Comparison of ENCODE assay signal across 1 cellular context in the genomic region with DNA sequence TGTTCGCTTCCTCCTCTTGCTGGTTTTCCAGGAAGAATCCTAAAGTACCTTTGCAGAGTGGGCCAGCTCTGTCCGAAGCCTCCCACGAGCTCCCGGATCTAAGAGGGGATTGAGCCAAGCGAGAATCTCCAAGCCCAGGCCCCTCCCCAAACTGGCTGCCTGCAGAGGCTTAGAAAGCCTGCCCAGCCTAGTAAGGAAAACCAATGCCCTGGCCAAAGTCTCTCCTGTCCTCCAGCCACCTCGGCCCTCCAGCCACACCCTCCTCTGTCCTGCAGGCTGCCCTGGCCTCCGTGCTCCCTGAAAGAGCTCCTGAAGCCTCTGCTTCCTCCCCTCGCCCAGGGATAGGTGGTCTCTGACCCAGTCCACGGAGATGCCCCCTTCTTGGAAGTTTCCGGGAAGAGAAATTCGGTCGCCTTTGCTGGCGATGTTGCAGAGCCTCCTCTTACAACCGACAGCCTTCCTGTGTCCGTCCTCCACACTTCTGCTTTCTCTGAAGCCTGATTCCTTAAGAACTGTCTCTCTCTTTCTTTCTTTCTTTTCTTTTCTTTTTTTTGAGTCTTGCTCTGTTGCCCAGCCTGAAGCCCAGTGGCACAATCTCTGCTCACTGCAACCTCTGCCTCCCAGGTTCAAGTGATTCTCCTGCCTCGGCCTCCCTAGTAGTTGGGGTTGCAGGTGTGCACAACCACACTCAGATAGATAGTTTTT.
TF ChIP-seq lines count a peak whose summit lies in the region.

No MANE protein-coding gene starts in this region.

TF ChIP-seq in H1, 55 proteins besides CTCF, POLR2A, EP300 and RAD21:
- TF ChIP-seq, protein P1, sequence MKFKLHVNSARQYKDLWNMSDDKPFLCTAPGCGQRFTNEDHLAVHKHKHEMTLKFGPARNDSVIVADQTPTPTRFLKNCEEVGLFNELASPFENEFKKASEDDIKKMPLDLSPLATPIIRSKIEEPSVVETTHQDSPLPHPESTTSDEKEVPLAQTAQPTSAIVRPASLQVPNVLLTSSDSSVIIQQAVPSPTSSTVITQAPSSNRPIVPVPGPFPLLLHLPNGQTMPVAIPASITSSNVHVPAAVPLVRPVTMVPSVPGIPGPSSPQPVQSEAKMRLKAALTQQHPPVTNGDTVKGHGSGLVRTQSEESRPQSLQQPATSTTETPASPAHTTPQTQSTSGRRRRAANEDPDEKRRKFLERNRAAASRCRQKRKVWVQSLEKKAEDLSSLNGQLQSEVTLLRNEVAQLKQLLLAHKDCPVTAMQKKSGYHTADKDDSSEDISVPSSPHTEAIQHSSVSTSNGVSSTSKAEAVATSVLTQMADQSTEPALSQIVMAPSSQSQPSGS (IDR thresholded peaks at IDR 0.05; ENCODE audit: low read length), result no peak
- TF ChIP-seq SRF (IDR thresholded peaks at IDR 0.05; ENCODE audit: low read depth, low read length) (no peak), RBBP5 (IDR thresholded peaks at IDR 0.05; ENCODE audit: borderline replicate concordance, low read depth, low read length) (no peak), CBX5 (IDR thresholded peaks at IDR 0.05; ENCODE audit: low read depth, low read length) (no peak), TAF1 (IDR thresholded peaks at IDR 0.05; ENCODE audit: low read depth, low read length) (no peak), ZNF274 (IDR thresholded peaks at IDR 0.05; ENCODE audit: borderline replicate concordance, extremely low read depth, low read length) (no peak), NRF1 (IDR thresholded peaks at IDR 0.05; ENCODE audit: low read depth, low read length) (no peak), TEAD4 (IDR thresholded peaks at IDR 0.05; ENCODE audit: low read depth, low read length) (no peak), SAP30 (IDR thresholded peaks at IDR 0.05; ENCODE audit: insufficient read depth, insufficient replicate concordance, low read length) (no peak), SP1 (IDR thresholded peaks at IDR 0.05; ENCODE audit: low read depth, low read length) (no peak), BCL11A (IDR thresholded peaks at IDR 0.05; ENCODE audit: low read depth in 2 of 2, low read length in 2 of 2) (no peak), SP2 (IDR thresholded peaks at IDR 0.05; ENCODE audit: low read length) (no peak), POLR2AphosphoS5 (IDR thresholded peaks at IDR 0.05; ENCODE audit: low read depth, low read length) (no peak), HDAC2 (IDR thresholded peaks at IDR 0.05; ENCODE audit: borderline replicate concordance in 1 of 2, low read depth in 2 of 2, low read length in 2 of 2) (no peak), RNF2 (IDR thresholded peaks at IDR 0.05; ENCODE audit: borderline replicate concordance, low read depth, low read length, missing control alignments, poor library complexity, severe bottlenecking) (no peak), BRCA1 (IDR thresholded peaks at IDR 0.05; ENCODE audit: low read depth, low read length) (no peak), JUN (IDR thresholded peaks at IDR 0.05; ENCODE audit: low read depth, low read length) (no peak)
- TF ChIP-seq, protein P2, sequence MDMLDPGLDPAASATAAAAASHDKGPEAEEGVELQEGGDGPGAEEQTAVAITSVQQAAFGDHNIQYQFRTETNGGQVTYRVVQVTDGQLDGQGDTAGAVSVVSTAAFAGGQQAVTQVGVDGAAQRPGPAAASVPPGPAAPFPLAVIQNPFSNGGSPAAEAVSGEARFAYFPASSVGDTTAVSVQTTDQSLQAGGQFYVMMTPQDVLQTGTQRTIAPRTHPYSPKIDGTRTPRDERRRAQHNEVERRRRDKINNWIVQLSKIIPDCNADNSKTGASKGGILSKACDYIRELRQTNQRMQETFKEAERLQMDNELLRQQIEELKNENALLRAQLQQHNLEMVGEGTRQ (IDR thresholded peaks at IDR 0.05; ENCODE audit: low read length), result no peak
- TF ChIP-seq, protein P3, sequence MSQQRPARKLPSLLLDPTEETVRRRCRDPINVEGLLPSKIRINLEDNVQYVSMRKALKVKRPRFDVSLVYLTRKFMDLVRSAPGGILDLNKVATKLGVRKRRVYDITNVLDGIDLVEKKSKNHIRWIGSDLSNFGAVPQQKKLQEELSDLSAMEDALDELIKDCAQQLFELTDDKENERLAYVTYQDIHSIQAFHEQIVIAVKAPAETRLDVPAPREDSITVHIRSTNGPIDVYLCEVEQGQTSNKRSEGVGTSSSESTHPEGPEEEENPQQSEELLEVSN (IDR thresholded peaks at IDR 0.05), result no peak
